In the genomic region with DNA sequence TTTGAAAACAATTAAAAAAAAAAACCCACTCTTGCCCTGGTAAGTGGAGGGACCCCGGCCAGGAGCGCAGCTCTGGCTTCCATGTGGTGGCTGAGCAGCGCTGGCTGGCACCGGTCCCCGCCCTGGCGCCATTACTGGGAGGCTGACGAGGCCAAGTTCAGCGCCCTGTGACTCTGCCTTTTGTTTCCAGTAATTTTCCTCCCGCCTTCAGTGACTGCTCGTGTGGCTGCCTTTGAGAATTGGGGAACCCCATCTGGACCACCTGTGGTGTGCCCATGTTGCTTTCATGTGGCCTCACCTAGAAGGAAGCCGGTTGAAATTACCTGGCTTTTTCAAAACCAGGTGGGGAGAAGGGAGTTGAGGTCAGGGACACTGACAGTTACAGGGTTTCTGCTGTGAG, we compare ENCODE assay signal across 21 cellular contexts.
A peak's percentile ranks its signal among the peaks of the same experiment; 100 is the strongest.
DNase-seq lines count a peak whose midpoint lies in the region; ATAC-seq lines count a peak whose summit lies in the region.
"Had no signal": no experiment of that assay in that cellular context is flagged by ENCODE, and none has a peak within 500 bp of the region (broad histone marks: within the 10 kb centered on the region; RNA-seq: fewer than 3 reads in every experiment).

No MANE protein-coding gene starts in this region.

- no peak for ATAC-seq in HG02973 (IDR thresholded peaks at IDR 0.05; ENCODE audit: unreplicated experiment)
- ATAC-seq: activated CD4-positive, CD25-positive, alpha-beta regulatory T cell treated with anti-CD3 and anti-CD28 coated beads, Interleukin-2, amount 50 U/mL, for 24 hours; GM12878; heart left ventricle; left cardiac atrium had no signal

- in situ Hi-C loops in G401 (cut with HindIII; ENCODE audit: low sequenced_read_pairs) = no loop called here

- intact Hi-C loops in head of caudate nucleus (cut with DNase I) = no loop called here

- DNase-seq in G401 (ENCODE audit: low spot score) (peak; percentile 52), NCI-H748 (lab: John Stamatoyannopoulos, UW; ENCODE audit: unreplicated experiment) (peak; percentile 65), head of caudate nucleus (peak in 26 of 42 donors; percentile 21 to 68 (median 40)), 8988T (no peak), hepatic stellate cell (ENCODE audit: low spot score) (no peak)
- DNase-seq in Jurkat, Clone E6-1 (ENCODE audit: low read depth, low spot score) = peak; percentile 55
- DNase-seq: activated CD4-positive, alpha-beta memory T cell treated with anti-CD3 and anti-CD28 coated beads, Interleukin-2, amount 10 ng/mL, durations not matched to agents 7 days and 5 days; CD4-positive, alpha-beta memory T cell; DND-41; left cardiac atrium; mesenchymal stem cell; NCI-H187; small intestine; stimulated activated CD4-positive, alpha-beta T cell treated with anti-CD3 and anti-CD28 coated beads, Interleukin-1b, Interleukin-23, amount 100 ng/mL, for 48 hours; trophoblast cell had no signal

- H3K4me3 ChIP-seq in Jurkat, Clone E6-1 (ENCODE audit: low read length) = no peak overlapping the region
- H3K4me3 ChIP-seq: ascending aorta, GM12878, HAP-1, heart left ventricle had no signal

Comparison
In these comparisons a context has a peak if more than half of its experiments do, and no peak if none do; other contexts are left out.
1. DNase-seq: peak in G401 (single experiment), Jurkat, Clone E6-1 (single experiment), NCI-H748 (single experiment) and head of caudate nucleus (26 of 42); none in 8988T (single experiment) and hepatic stellate cell (single experiment).